23 cellular contexts compared by ENCODE assay signal in genomic region chr3:115864912-115865311, GRCh38.
"Had no signal": no experiment of that assay in that cellular context is flagged by ENCODE, and none has a peak within 500 bp of the region (broad histone marks: within the 10 kb centered on the region; RNA-seq: fewer than 3 reads in every experiment).

No MANE protein-coding gene starts in this region.

- ATAC-seq: effector memory CD8-positive, alpha-beta T cell; left lobe of liver; naive thymus-derived CD4-positive, alpha-beta T cell; right cardiac atrium; stimulated activated memory B cell treated with anti-CD40 and anti-IgM and Interleukin-4, amounts not matched to agents 10 μg/mL and 1 μg/mL and 100 μg/mL, for 72 hours; stimulated activated naive CD8-positive, alpha-beta T cell treated with anti-CD3 and anti-CD28 coated beads, Interleukin-15, Interleukin-2, amounts not matched to agents 100 U/mL and 50 U/mL, for 24 hours had no signal

- H3K4me3 ChIP-seq: esophagus squamous epithelium, lung, neural progenitor cell, prostate gland, sigmoid colon, skin epidermis, spleen, testis, tibial nerve, upper lobe of left lung had no signal

- H3K27ac ChIP-seq: esophagus squamous epithelium, neural progenitor cell, prostate gland, sigmoid colon, skin epidermis, spleen, testis, tibial nerve, upper lobe of left lung had no signal

- H2AFZ ChIP-seq: neural progenitor cell had no signal

- H3K9ac ChIP-seq: neural progenitor cell had no signal

- H3K36me3 ChIP-seq: esophagus squamous epithelium, neural progenitor cell, prostate gland, sigmoid colon, spleen, tibial nerve, upper lobe of left lung had no signal

- H3K27me3 ChIP-seq: esophagus squamous epithelium, neural progenitor cell, sigmoid colon, testis, tibial nerve, upper lobe of left lung had no signal

- H3K9me3 ChIP-seq: esophagus squamous epithelium, prostate gland, sigmoid colon, spleen, testis, tibial nerve, upper lobe of left lung had no signal

- DNase-seq: cortex of kidney; effector memory CD8-positive, alpha-beta T cell; erythroblast; esophagus squamous epithelium; hypothalamus; immature natural killer cell; midbrain; naive thymus-derived CD4-positive, alpha-beta T cell; right cardiac atrium; sigmoid colon; spleen; stimulated activated CD4-positive, alpha-beta T cell treated with anti-CD3 and anti-CD28 coated beads, Interleukin-4, amount 100 ng/mL, for 4 hours; stimulated activated naive CD8-positive, alpha-beta T cell treated with anti-CD3 and anti-CD28 coated beads, Interleukin-15, Interleukin-2, amounts not matched to agents 100 U/mL and 50 U/mL, for 24 hours; substantia nigra; testis; upper lobe of left lung had no signal

- H3K4me2 ChIP-seq: neural progenitor cell had no signal

- H3K4me1 ChIP-seq: esophagus squamous epithelium, prostate gland, spleen, testis, upper lobe of left lung had no signal
